In genomic region chr6:21694168-21694567, GRCh38 we compare ENCODE assay signal across 1 cellular context.
TF ChIP-seq lines count a peak whose summit lies in the region.

No MANE protein-coding gene starts in this region.

TF ChIP-seq in H1, 55 proteins besides CTCF, POLR2A, EP300 and RAD21:
- no peak for TF ChIP-seq JUN (IDR thresholded peaks at IDR 0.05; ENCODE audit: low read depth, low read length)
- no peak for TF ChIP-seq CHD1 (IDR thresholded peaks at IDR 0.05; ENCODE audit: low read depth, low read length)
- no peak for TF ChIP-seq POLR2AphosphoS5 (IDR thresholded peaks at IDR 0.05; ENCODE audit: low read depth, low read length)
- no peak for TF ChIP-seq KDM1A (IDR thresholded peaks at IDR 0.05; ENCODE audit: borderline replicate concordance, low read length)
- TF ChIP-seq CBX5 (IDR thresholded peaks at IDR 0.05; ENCODE audit: low read depth, low read length), result no peak
- no peak for TF ChIP-seq MAX (IDR thresholded peaks at IDR 0.05)
- TF ChIP-seq E2F6 (IDR thresholded peaks at IDR 0.05), result no peak
- no peak for TF ChIP-seq SP1 (IDR thresholded peaks at IDR 0.05; ENCODE audit: low read depth, low read length)
- TF ChIP-seq HDAC2 (IDR thresholded peaks at IDR 0.05; ENCODE audit: borderline replicate concordance in 1 of 2, low read depth in 2 of 2, low read length in 2 of 2), result no peak
- TF ChIP-seq CHD2 (IDR thresholded peaks at IDR 0.05; ENCODE audit: low read length), result no peak
